Comparison of ENCODE assay signal across 32 cellular contexts in genomic region chr3:64318001-64318400, GRCh38.
DNase-seq lines count a peak whose midpoint lies in the region; ATAC-seq and TF ChIP-seq lines count a peak whose summit lies in the region.
"Had no signal": no experiment of that assay in that cellular context is flagged by ENCODE, and none has a peak within 500 bp of the region (broad histone marks: within the 10 kb centered on the region; RNA-seq: fewer than 3 reads in every experiment).

No MANE protein-coding gene starts in this region.

- H3K9me3 Mint-ChIP-seq in CD8-positive, alpha-beta memory T cell, result no peaks in the 10 kb centered on the region
- H3K9me3 Mint-ChIP-seq: activated naive CD8-positive, alpha-beta T cell treated with anti-CD3 and anti-CD28 coated beads, Interleukin-2, amount 10 ng/mL, durations not matched to agents 7 days and 5 days; activated T-cell treated with anti-CD3 and anti-CD28 coated beads, Interleukin-2, amount 50 U/mL, for 4 hours; CD4-positive, alpha-beta T cell had no signal

- in situ Hi-C loops in Caki2 (cut with HindIII; ENCODE audit: low pct_unique_long_range_greater_than_20kb, low sequenced_read_pairs), result no loop called here

- no peak overlapping the region for H3K4me3 Mint-ChIP-seq in CD8-positive, alpha-beta memory T cell
- H3K4me3 Mint-ChIP-seq: activated naive CD8-positive, alpha-beta T cell treated with anti-CD3 and anti-CD28 coated beads, Interleukin-2, amount 10 ng/mL, durations not matched to agents 7 days and 5 days; activated T-cell treated with anti-CD3 and anti-CD28 coated beads, Interleukin-2, amount 50 U/mL, for 4 hours; CD4-positive, alpha-beta T cell; effector memory CD8-positive, alpha-beta T cell; natural killer cell treated with Interleukin-12 subunit alpha and Interleukin-12 subunit beta and Interleukin-15 and Interleukin-18, amount 100 ng/mL, for 72 hours had no signal

- no peaks in the 10 kb centered on the region for H3K36me3 Mint-ChIP-seq in CD8-positive, alpha-beta memory T cell
- H3K36me3 Mint-ChIP-seq: activated naive CD8-positive, alpha-beta T cell treated with anti-CD3 and anti-CD28 coated beads, Interleukin-2, amount 10 ng/mL, durations not matched to agents 7 days and 5 days; natural killer cell treated with Interleukin-12 subunit alpha and Interleukin-12 subunit beta and Interleukin-15 and Interleukin-18, amount 100 ng/mL, for 72 hours had no signal

- H3K27me3 Mint-ChIP-seq in CD8-positive, alpha-beta memory T cell, result no peaks in the 10 kb centered on the region
- H3K27me3 Mint-ChIP-seq: effector memory CD8-positive, alpha-beta T cell; natural killer cell treated with Interleukin-12 subunit alpha and Interleukin-12 subunit beta and Interleukin-15 and Interleukin-18, amount 100 ng/mL, for 72 hours had no signal

- H3K27ac Mint-ChIP-seq in CD8-positive, alpha-beta memory T cell, result no peak overlapping the region
- H3K27ac Mint-ChIP-seq: activated naive CD8-positive, alpha-beta T cell treated with anti-CD3 and anti-CD28 coated beads, Interleukin-2, amount 10 ng/mL, durations not matched to agents 7 days and 5 days; CD4-positive, alpha-beta T cell; effector memory CD8-positive, alpha-beta T cell; natural killer cell treated with Interleukin-12 subunit alpha and Interleukin-12 subunit beta and Interleukin-15 and Interleukin-18, amount 100 ng/mL, for 72 hours had no signal

- H3K36me3 ChIP-seq in CD8-positive, alpha-beta memory T cell (ENCODE audit: insufficient read depth, low read length), result no peaks in the 10 kb centered on the region
- H3K36me3 ChIP-seq in heart left ventricle, result no peaks in the 10 kb centered on the region
- H3K36me3 ChIP-seq: ascending aorta, SJSA1 had no signal

- POLR2A ChIA-PET in CD8-positive, alpha-beta memory T cell (lab: Charles Lee), result no interaction called here

- H3K27me3 ChIP-seq in CD8-positive, alpha-beta memory T cell (ENCODE audit: insufficient read depth, low read length, poor library complexity, severe bottlenecking), result no peaks in the 10 kb centered on the region
- no peaks in the 10 kb centered on the region for H3K27me3 ChIP-seq in heart left ventricle
- H3K27me3 ChIP-seq: ascending aorta, SJSA1 had no signal

- H3K4me3 ChIP-seq in epithelial cell of proximal tubule (ENCODE audit: low read depth, low read length) (no peak overlapping the region), heart left ventricle (no peak overlapping the region)
- no peak overlapping the region for H3K4me3 ChIP-seq in CD8-positive, alpha-beta memory T cell (ENCODE audit: low read length)
- H3K4me3 ChIP-seq: ascending aorta, GM12878, lung, mucosa of descending colon, SJSA1, skin epidermis had no signal

- no peaks in the 10 kb centered on the region for H3K4me1 ChIP-seq in CD8-positive, alpha-beta memory T cell (ENCODE audit: insufficient read depth, low read length)
- no peaks in the 10 kb centered on the region for H3K4me1 ChIP-seq in heart left ventricle
- H3K4me1 ChIP-seq: ascending aorta had no signal

- no peak for ATAC-seq in GM21526 (IDR thresholded peaks at IDR 0.05; ENCODE audit: low FRiP score, unreplicated experiment)
- ATAC-seq in heart left ventricle, result no peak
- ATAC-seq: activated T-cell treated with anti-CD3 and anti-CD28 coated beads, Interleukin-2, amount 50 U/mL, for 4 hours; effector memory CD8-positive, alpha-beta T cell; GM12878; mucosa of descending colon; natural killer cell treated with Interleukin-12 subunit alpha and Interleukin-12 subunit beta and Interleukin-15 and Interleukin-18, amount 100 ng/mL, for 72 hours had no signal

- DNase-seq in Caki2 (ENCODE audit: low read depth) (peak; percentile 3), RPMI7951 (ENCODE audit: low read depth) (peak; percentile 78), epithelial cell of proximal tubule (ENCODE audit: low read depth) (peak; percentile 93), renal cortical epithelial cell (ENCODE audit: low read depth) (peak; percentile 97), heart left ventricle (no peak), SIG-M5 treated with dmso at 0.1 percent for 504 hours (lab: John Stamatoyannopoulos, UW; ENCODE audit: unreplicated experiment) (no peak)
- DNase-seq in CD8-positive, alpha-beta memory T cell, result no peak
- DNase-seq: activated gamma-delta T cell; activated naive CD8-positive, alpha-beta T cell treated with anti-CD3 and anti-CD28 coated beads, Interleukin-2, amount 10 ng/mL, durations not matched to agents 7 days and 5 days; activated T-cell treated with anti-CD3 and anti-CD28 coated beads, Interleukin-2, amount 50 U/mL, for 4 hours; caudate nucleus; CD4-positive, alpha-beta T cell; DMS 273 treated with DMSO at 0.1 percent for 48 hours; effector memory CD8-positive, alpha-beta T cell; head of caudate nucleus; Karpas-422; left cardiac atrium; mucosa of descending colon; MV-4-11; NCI-H146; NCI-H2107; NCI-H446; NCI-H774; retina; stimulated activated naive CD4-positive, alpha-beta T cell treated with Interleukin-2 at 50 U/mL for 16 hours had no signal

- no peaks in the 10 kb centered on the region for H3K9me3 ChIP-seq in CD8-positive, alpha-beta memory T cell (ENCODE audit: low read length)
- H3K9me3 ChIP-seq in heart left ventricle, result no peaks in the 10 kb centered on the region
- H3K9me3 ChIP-seq: ascending aorta, mucosa of descending colon, SJSA1 had no signal

- no peak overlapping the region for H3K27ac ChIP-seq in CD8-positive, alpha-beta memory T cell (ENCODE audit: low read depth, low read length)
- H3K27ac ChIP-seq in heart left ventricle, result no peak overlapping the region
- H3K27ac ChIP-seq: ascending aorta, SJSA1, skin epidermis had no signal

- no peaks in the 10 kb centered on the region for H3K4me1 Mint-ChIP-seq in CD8-positive, alpha-beta memory T cell
- H3K4me1 Mint-ChIP-seq: activated naive CD8-positive, alpha-beta T cell treated with anti-CD3 and anti-CD28 coated beads, Interleukin-2, amount 10 ng/mL, durations not matched to agents 7 days and 5 days had no signal

- intact Hi-C loops in heart left ventricle (cut with DNase I), result no loop called here

- CTCF ChIA-PET in CD8-positive, alpha-beta memory T cell (lab: Charles Lee), result no interaction called here

- TF ChIP-seq CTCF in epithelial cell of proximal tubule (conservative IDR thresholded peaks at IDR 0.05; ENCODE audit: low read depth, low read length) (no peak), heart left ventricle (IDR thresholded peaks at IDR 0.05) (no peak)

- 93 to 96% (median 95%) methylated on average over 3 of the region's 3 CpGs for WGBS in heart left ventricle, 4 donors

- TF ChIP-seq POLR2A in heart left ventricle (IDR thresholded peaks at IDR 0.05), result no peak

Comparison
In these comparisons a context has a peak if more than half of its experiments do, and no peak if none do; other contexts are left out.
1. DNase-seq: peak in Caki2 (single experiment), RPMI7951 (single experiment), epithelial cell of proximal tubule (single experiment) and renal cortical epithelial cell (single experiment); none in CD8-positive, alpha-beta memory T cell (0 of 5), heart left ventricle (0 of 5) and SIG-M5 treated with dmso at 0.1 percent for 504 hours (single experiment).